8 cellular contexts compared by ENCODE assay signal in genomic region chrX:2696698-2697215, GRCh38. TPM values are rescaled to one million over a fixed set of nuclear protein-coding genes. Genes with fewer than 3 reads are reported as not detected.
DNase-seq lines count a peak whose midpoint lies in the region; ATAC-seq lines count a peak whose summit lies in the region.

No MANE protein-coding gene starts in this region.

- DNase-seq in AG20443 (ENCODE audit: low spot score) (peak; percentile 72), activated T-cell treated with anti-CD3 and anti-CD28 coated beads for 1 hour (ENCODE audit: low read depth) (peak; percentile 24), glomerular endothelial cell (ENCODE audit: extremely low read depth, low read depth, low spot score) (peak; percentile 90), NK-92 (lab: John Stamatoyannopoulos, UW; ENCODE audit: unreplicated experiment) (no peak), anterior cingulate cortex (lab: John Stamatoyannopoulos, UW) (no peak)
- DNase-seq in stimulated activated CD8-positive, alpha-beta memory T cell treated with anti-CD3 and anti-CD28 coated beads, Interleukin-12 subunit alpha, Interleukin-12 subunit beta, amount 100 ng/mL, for 4 hours (ENCODE audit: low read depth) = peak; percentile 36

- ATAC-seq in GM19351 (IDR thresholded peaks at IDR 0.05; ENCODE audit: unreplicated experiment) (peak; percentile 88), HG03432 (IDR thresholded peaks at IDR 0.05; ENCODE audit: unreplicated experiment) (peak; percentile 89)

RNA-seq across cellular contexts. Expression of gene CD99, which starts 5.7 kb away (rescaled TPM):
- 777 and 1,080 TPM in 2 replicates for total RNA-seq in glomerular endothelial cell

RNA-seq across cellular contexts. Expression of gene XG, which starts 55.1 kb away (rescaled TPM):
- 0.05 TPM in 1 of 2 replicates, not detected in the other for total RNA-seq in glomerular endothelial cell

Comparison
In these comparisons a context has a peak if more than half of its experiments do, and no peak if none do; other contexts are left out.
1. DNase-seq: peak in AG20443 (single experiment), activated T-cell treated with anti-CD3 and anti-CD28 coated beads for 1 hour (single experiment), glomerular endothelial cell (single experiment) and stimulated activated CD8-positive, alpha-beta memory T cell treated with anti-CD3 and anti-CD28 coated beads, Interleukin-12 subunit alpha, Interleukin-12 subunit beta, amount 100 ng/mL, for 4 hours (single experiment); none in NK-92 (single experiment) and anterior cingulate cortex (0 of 58).